17 cellular contexts compared by ENCODE assay signal in genomic region chr1:232894436-232894835, GRCh38. TPM values are rescaled to one million over a fixed set of nuclear protein-coding genes. Genes with fewer than 3 reads are reported as not detected.
DNase-seq lines count a peak whose midpoint lies in the region; ATAC-seq and TF ChIP-seq lines count a peak whose summit lies in the region.
"Had no signal": no experiment of that assay in that cellular context is flagged by ENCODE, and none has a peak within 500 bp of the region (broad histone marks: within the 10 kb centered on the region; RNA-seq: fewer than 3 reads in every experiment).

No MANE protein-coding gene starts in this region.

- H3K9me3 ChIP-seq in BE2C: peaks cover 6% of the 10 kb centered on the region
- H3K9me3 ChIP-seq: HAP-1 had no signal

- peaks cover 16% of the 10 kb centered on the region; the same call in 2 of the 3 replicates for H3K9me3 Mint-ChIP-seq in GM23338
- H3K9me3 Mint-ChIP-seq in nephron: peaks cover 18% of the 10 kb centered on the region

- no peaks in the 10 kb centered on the region for H3K27me3 ChIP-seq in BE2C
- H3K27me3 ChIP-seq in GM23338 (ENCODE audit: insufficient read depth): no peaks in the 10 kb centered on the region

- no peak for TF ChIP-seq CTCF in BE2C (IDR thresholded peaks at IDR 0.05; ENCODE audit: low read depth, low read length)
- TF ChIP-seq CTCF in GM23338 (conservative IDR thresholded peaks at IDR 0.05; ENCODE audit: low read depth in 2 of 2): no peak
- no peak for TF ChIP-seq CTCF in fibroblast of the aortic adventitia (IDR thresholded peaks at IDR 0.05; ENCODE audit: insufficient read depth, low read length)
- no peak for TF ChIP-seq CTCF in nephron (IDR thresholded peaks at IDR 0.05; ENCODE audit: unreplicated experiment in 3 of 3)

- no peaks in the 10 kb centered on the region for H3K36me3 ChIP-seq in BE2C
- H3K36me3 ChIP-seq in GM23338 (ENCODE audit: insufficient read depth): no peaks in the 10 kb centered on the region
- H3K36me3 ChIP-seq: HAP-1 had no signal

- no peaks in the 10 kb centered on the region for H3K79me2 ChIP-seq in GM23338 (replicated peaks; ENCODE audit: insufficient read depth)

- H2AFZ ChIP-seq in GM23338: no peak overlapping the region

- peaks cover 15% of the 10 kb centered on the region for H3K9me2 ChIP-seq in GM23338 (ENCODE audit: insufficient read depth)

- H3K27ac ChIP-seq in GM23338 (ENCODE audit: low read depth): no peak overlapping the region
- H3K27ac ChIP-seq: C4-2B, HL-60 had no signal

- H3K4me3 ChIP-seq in BE2C (ENCODE audit: low read depth, low read length): no peak overlapping the region
- no peak overlapping the region for H3K4me3 ChIP-seq in GM23338
- H3K4me3 ChIP-seq in fibroblast of the aortic adventitia (ENCODE audit: low read depth, low read length): no peak overlapping the region
- H3K4me3 ChIP-seq: HAP-1, K562 had no signal

- DNase-seq in BE2C: peak; percentile 19
- no peak for DNase-seq in GM23338 (ENCODE audit: low spot score)
- peak; percentile 63 for DNase-seq in fibroblast of the aortic adventitia (ENCODE audit: low read depth)
- DNase-seq in C1 segment of cervical spinal cord (lab: John Stamatoyannopoulos, UW): no peak
- DNase-seq in CD1c-positive myeloid dendritic cell (ENCODE audit: extremely low spot score): no peak
- DNase-seq: ACHN; CD8-positive, alpha-beta T cell; COR-L47; DMS53; GF-D8; Karpas-422 had no signal

- H3K4me1 ChIP-seq in BE2C (peaks cover 5% of the 10 kb centered on the region; the same call in 1 of the 2 replicates), GM23338 (ENCODE audit: insufficient read depth) (peaks cover 11% of the 10 kb centered on the region)
- H3K4me1 ChIP-seq: HAP-1 had no signal

- H3K36me3 Mint-ChIP-seq in GM23338 (ENCODE audit: low read depth): peaks cover 9% of the 10 kb centered on the region; the same call in 2 of the 3 replicates
- H3K36me3 Mint-ChIP-seq in nephron (ENCODE audit: low read depth): no peaks in the 10 kb centered on the region
- H3K36me3 Mint-ChIP-seq: CD8-positive, alpha-beta T cell had no signal

- ATAC-seq in GM23338 (no peak), GM19397 (IDR thresholded peaks at IDR 0.05; ENCODE audit: unreplicated experiment) (no peak)
- ATAC-seq: CD8-positive, alpha-beta T cell; K562 had no signal

- no peak overlapping the region for H3K4me2 ChIP-seq in GM23338

- H3K27me3 Mint-ChIP-seq in GM23338 (ENCODE audit: insufficient read depth, low read depth, poor library complexity) (peaks cover 7% of the 10 kb centered on the region), nephron (ENCODE audit: low read depth) (peaks cover 6% of the 10 kb centered on the region)

- peaks cover 13% of the 10 kb centered on the region for H3K4me1 Mint-ChIP-seq in GM23338
- H3K4me1 Mint-ChIP-seq in nephron: no peaks in the 10 kb centered on the region

- H3F3A ChIP-seq in GM23338 (replicated peaks; ENCODE audit: low read depth): no peaks in the 10 kb centered on the region

- H4K20me1 ChIP-seq in GM23338 (replicated peaks; ENCODE audit: insufficient read depth): no peaks in the 10 kb centered on the region

- H3K27ac Mint-ChIP-seq in GM23338 (no peak overlapping the region), nephron (peak overlapping the region; percentile 53 to 84 (median 79))
- H3K27ac Mint-ChIP-seq: CD8-positive, alpha-beta T cell had no signal

- H3K4me3 Mint-ChIP-seq in GM23338 (no peak overlapping the region), nephron (no peak overlapping the region)
- H3K4me3 Mint-ChIP-seq: CD8-positive, alpha-beta T cell had no signal

TF ChIP-seq in GM23338, 12 proteins besides CTCF, POLR2A, EP300 and RAD21:
- TF ChIP-seq CREB1 (CRISPR knock-in tag; IDR thresholded peaks at IDR 0.05; ENCODE audit: low read depth) (no peak), EZH2 (IDR thresholded peaks at IDR 0.05; ENCODE audit: low read depth, unreplicated experiment) (no peak), POLR2AphosphoS5 (IDR thresholded peaks at IDR 0.05; ENCODE audit: low read depth) (no peak), ZNF114 (CRISPR knock-in tag; IDR thresholded peaks at IDR 0.05) (no peak), ZNF331 (CRISPR knock-in tag; IDR thresholded peaks at IDR 0.05; ENCODE audit: low read depth) (peak; percentile 89)
- TF ChIP-seq, protein P1, sequence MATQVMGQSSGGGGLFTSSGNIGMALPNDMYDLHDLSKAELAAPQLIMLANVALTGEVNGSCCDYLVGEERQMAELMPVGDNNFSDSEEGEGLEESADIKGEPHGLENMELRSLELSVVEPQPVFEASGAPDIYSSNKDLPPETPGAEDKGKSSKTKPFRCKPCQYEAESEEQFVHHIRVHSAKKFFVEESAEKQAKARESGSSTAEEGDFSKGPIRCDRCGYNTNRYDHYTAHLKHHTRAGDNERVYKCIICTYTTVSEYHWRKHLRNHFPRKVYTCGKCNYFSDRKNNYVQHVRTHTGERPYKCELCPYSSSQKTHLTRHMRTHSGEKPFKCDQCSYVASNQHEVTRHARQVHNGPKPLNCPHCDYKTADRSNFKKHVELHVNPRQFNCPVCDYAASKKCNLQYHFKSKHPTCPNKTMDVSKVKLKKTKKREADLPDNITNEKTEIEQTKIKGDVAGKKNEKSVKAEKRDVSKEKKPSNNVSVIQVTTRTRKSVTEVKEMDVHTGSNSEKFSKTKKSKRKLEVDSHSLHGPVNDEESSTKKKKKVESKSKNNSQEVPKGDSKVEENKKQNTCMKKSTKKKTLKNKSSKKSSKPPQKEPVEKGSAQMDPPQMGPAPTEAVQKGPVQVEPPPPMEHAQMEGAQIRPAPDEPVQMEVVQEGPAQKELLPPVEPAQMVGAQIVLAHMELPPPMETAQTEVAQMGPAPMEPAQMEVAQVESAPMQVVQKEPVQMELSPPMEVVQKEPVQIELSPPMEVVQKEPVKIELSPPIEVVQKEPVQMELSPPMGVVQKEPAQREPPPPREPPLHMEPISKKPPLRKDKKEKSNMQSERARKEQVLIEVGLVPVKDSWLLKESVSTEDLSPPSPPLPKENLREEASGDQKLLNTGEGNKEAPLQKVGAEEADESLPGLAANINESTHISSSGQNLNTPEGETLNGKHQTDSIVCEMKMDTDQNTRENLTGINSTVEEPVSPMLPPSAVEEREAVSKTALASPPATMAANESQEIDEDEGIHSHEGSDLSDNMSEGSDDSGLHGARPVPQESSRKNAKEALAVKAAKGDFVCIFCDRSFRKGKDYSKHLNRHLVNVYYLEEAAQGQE (IDR thresholded peaks at IDR 0.05; ENCODE audit: unreplicated experiment): no peak

RNA-seq across cellular contexts. Expression of gene NTPCR, which starts 56.0 kb away (rescaled TPM):
- 129 TPM for polyA plus RNA-seq in BE2C (2012; ENCODE audit: insufficient read depth, insufficient read length, low read depth)
- total RNA-seq in GM23338 (2014; rRNA removed; shearing (Covaris generic)): 64.1 and 80.7 TPM in 2 replicates
- 150 TPM in 2 replicates for polyA plus RNA-seq in GM23338 (2016; fragmentation: Nextera tagmentation; extraction: Ambion mirVana)
- 19.7 and 29.4 TPM in 2 replicates for total RNA-seq in fibroblast of the aortic adventitia (ENCODE audit: low replicate concordance)

Comparison
In these comparisons a context has a peak if more than half of its experiments do, and no peak if none do; other contexts are left out.
1. DNase-seq: peak in BE2C (single experiment) and fibroblast of the aortic adventitia (single experiment); none in GM23338 (single experiment), C1 segment of cervical spinal cord (0 of 14) and CD1c-positive myeloid dendritic cell (single experiment).